ENCODE assay signal across 23 cellular contexts in genomic region chr7:157785486-157786186, GRCh38.
DNase-seq lines count a peak whose midpoint lies in the region; ATAC-seq and TF ChIP-seq lines count a peak whose summit lies in the region.
"Had no signal": no experiment of that assay in that cellular context is flagged by ENCODE, and none has a peak within 500 bp of the region (broad histone marks: within the 10 kb centered on the region; RNA-seq: fewer than 3 reads in every experiment).

No MANE protein-coding gene starts in this region.

- no peaks in the 10 kb centered on the region for H3K4me1 ChIP-seq in RWPE2 (ENCODE audit: insufficient read depth, poor library complexity, severe bottlenecking)
- H3K4me1 ChIP-seq: BE2C had no signal

- DNase-seq in NCI-H748 (lab: John Stamatoyannopoulos, UW; ENCODE audit: unreplicated experiment) (peak; percentile 21), NCI-H748 treated with DMSO at 0.1 percent for 48 hours (lab: John Stamatoyannopoulos, UW) (no peak), RWPE2 (ENCODE audit: low spot score) (peak; percentile 34), mesenteric fat pad (ENCODE audit: low spot score) (peak; percentile 76), HUDEP-2 (lab: John Stamatoyannopoulos, UW; ENCODE audit: unreplicated experiment in 76 of 76) (no peak), T-helper 1 cell (no peak), GM19238 (ENCODE audit: insufficient read length, low spot score) (no peak), anterior cingulate cortex (lab: John Stamatoyannopoulos, UW) (no peak)
- DNase-seq: 8988T; ACHN; BE2C; Calu3; CD8-positive, alpha-beta memory T cell; DMS79 treated with DMSO at 0.1 percent for 48 hours; H7; IMR-90; KG1; NCI-H2029; NCI-H510A; NCI-H774; PC-3; SHP77 had no signal

- H3K27me3 ChIP-seq in RWPE2 (ENCODE audit: insufficient read depth, poor library complexity, severe bottlenecking): no peaks in the 10 kb centered on the region
- H3K27me3 ChIP-seq: BE2C, MG63 had no signal

- H3K36me3 ChIP-seq in RWPE2 (ENCODE audit: low read depth): no peaks in the 10 kb centered on the region
- H3K36me3 ChIP-seq: BE2C, MG63 had no signal

- H3K27ac ChIP-seq in RWPE2 (ENCODE audit: poor library complexity, severe bottlenecking): no peak overlapping the region

- no peak overlapping the region for H3K4me3 ChIP-seq in RWPE2 (ENCODE audit: severe bottlenecking)
- H3K4me3 ChIP-seq: MG63 had no signal

- no peak for TF ChIP-seq CTCF in RWPE2 (IDR thresholded peaks at IDR 0.05; ENCODE audit: poor library complexity, severe bottlenecking)

- ATAC-seq in RWPE2 (ENCODE audit: low read depth): no peak
- ATAC-seq: PC-3 had no signal

- no peaks in the 10 kb centered on the region for H3K9me3 ChIP-seq in RWPE2 (ENCODE audit: severe bottlenecking)
- H3K9me3 ChIP-seq: BE2C, MG63 had no signal

Comparison
In these comparisons a context has a peak if more than half of its experiments do, and no peak if none do; other contexts are left out.
1. DNase-seq: peak in NCI-H748 (single experiment), RWPE2 (single experiment) and mesenteric fat pad (single experiment); none in NCI-H748 treated with DMSO at 0.1 percent for 48 hours (single experiment), HUDEP-2 (0 of 76), T-helper 1 cell (0 of 5), GM19238 (single experiment) and anterior cingulate cortex (0 of 58).